ENCODE assay signal across 18 cellular contexts in the genomic region with DNA sequence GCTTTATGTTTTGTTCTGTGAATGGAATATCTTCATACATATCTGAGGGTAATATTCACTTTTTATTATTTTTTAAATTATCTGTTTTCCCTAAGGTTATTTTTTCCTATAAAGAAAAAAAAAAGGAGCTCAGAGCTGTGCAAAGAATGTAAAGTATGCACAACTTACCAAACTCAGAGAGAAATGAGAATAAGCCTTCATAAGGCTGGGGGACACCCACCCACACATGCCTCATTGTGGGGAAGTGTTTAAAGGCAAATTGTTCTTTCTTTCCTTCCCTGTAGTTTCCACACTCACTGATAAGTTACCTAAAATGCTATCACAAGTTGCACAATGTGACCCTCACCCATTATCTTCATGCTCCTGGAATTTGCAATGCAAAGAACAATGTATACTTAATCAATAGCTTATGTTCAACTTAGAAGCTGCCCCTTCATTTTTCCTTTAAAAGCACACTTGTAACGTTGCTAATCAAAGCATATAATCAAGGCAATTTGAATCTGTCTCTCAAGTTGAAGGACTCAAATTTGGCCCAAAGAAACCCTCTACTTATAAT.
"Had no signal": no experiment of that assay in that cellular context is flagged by ENCODE, and none has a peak within 500 bp of the region (broad histone marks: within the 10 kb centered on the region; RNA-seq: fewer than 3 reads in every experiment).

No MANE protein-coding gene starts in this region.

- H3K27ac ChIP-seq: gastroesophageal sphincter, heart left ventricle, left lung, vagina, WERI-Rb-1 had no signal

- H3K4me1 ChIP-seq: gastroesophageal sphincter, heart left ventricle, left lung, vagina had no signal

- H3K4me3 ChIP-seq: gastroesophageal sphincter, heart left ventricle, left lung, vagina had no signal

- H3K27me3 ChIP-seq: gastroesophageal sphincter, heart left ventricle, left lung, vagina had no signal

- DNase-seq: activated CD4-positive, alpha-beta T cell treated with anti-CD3 and anti-CD28 coated beads for 1 hour; activated CD8-positive, alpha-beta memory T cell treated with anti-CD3 and anti-CD28 coated beads for 24 hours; activated CD8-positive, alpha-beta memory T cell treated with anti-CD3 and anti-CD28 coated beads, Interleukin-2, amount 50 U/mL, for 48 hours; activated effector memory CD4-positive, alpha-beta T cell treated with Interleukin-2 at 50 U/mL for 16 hours; activated naive CD4-positive, alpha-beta T cell treated with anti-CD3 and anti-CD28 coated beads, Interleukin-2, amount 50 U/mL, for 16 hours; activated T-cell treated with anti-CD3 and anti-CD28 coated beads, Interleukin-2, amount 50 U/mL, for 48 hours; dermis blood vessel endothelial cell; heart left ventricle; left lung; naive B cell; small intestine; stimulated activated CD4-positive, alpha-beta T cell treated with anti-CD3 and anti-CD28 coated beads, Interleukin-4, amount 100 ng/mL, for 1 hour; stimulated activated naive CD8-positive, alpha-beta T cell treated with anti-CD3 and anti-CD28 coated beads, Interleukin-15, amount 100 ng/mL, for 72 hours; T-helper 2 cell; trophoblast cell; WERI-Rb-1 had no signal

- H3K36me3 ChIP-seq: gastroesophageal sphincter, heart left ventricle, left lung, vagina, WERI-Rb-1 had no signal

- H3K9me3 ChIP-seq: gastroesophageal sphincter, heart left ventricle, vagina had no signal
